In genomic region chr2:163877316-163877715, GRCh38 we compare ENCODE assay signal across 13 cellular contexts.
A peak's percentile ranks its signal among the peaks of the same experiment; 100 is the strongest.
DNase-seq lines count a peak whose midpoint lies in the region; FAIRE-seq and TF ChIP-seq lines count a peak whose summit lies in the region.
"Had no signal": no experiment of that assay in that cellular context is flagged by ENCODE, and none has a peak within 500 bp of the region (broad histone marks: within the 10 kb centered on the region; RNA-seq: fewer than 3 reads in every experiment).

No MANE protein-coding gene starts in this region.

- H3K4me3 Mint-ChIP-seq in activated T-helper 1 cell treated with anti-CD3 and anti-CD28 coated beads, Interleukin-12 subunit alpha, Interleukin-12 subunit beta, Interleukin-2, Interleukin-4 antibody, amounts not matched to agents 30 ng/mL and 10 ng/mL and 1 ng/mL, durations not matched to agents 14 hours and 24 hours and 36 hours: no peak overlapping the region
- H3K4me3 Mint-ChIP-seq: activated naive CD4-positive, alpha-beta T cell treated with anti-CD3 and anti-CD28 coated beads for 36 hours had no signal

- no peaks in the 10 kb centered on the region for H3K9me3 ChIP-seq in SJCRH30 (replicated peaks)
- H3K9me3 ChIP-seq: left lung had no signal

- intact Hi-C loops in activated T-helper 1 cell treated with anti-CD3 and anti-CD28 coated beads, Interleukin-12 subunit alpha, Interleukin-12 subunit beta, Interleukin-2, Interleukin-4 antibody, amounts not matched to agents 30 ng/mL and 10 ng/mL and 1 ng/mL, durations not matched to agents 14 hours and 24 hours and 36 hours (cut with micrococcal nuclease): no loop called here

- H3K4me1 Mint-ChIP-seq in activated T-helper 1 cell treated with anti-CD3 and anti-CD28 coated beads, Interleukin-12 subunit alpha, Interleukin-12 subunit beta, Interleukin-2, Interleukin-4 antibody, amounts not matched to agents 30 ng/mL and 10 ng/mL and 1 ng/mL, durations not matched to agents 14 hours and 24 hours and 36 hours (ENCODE audit: low read depth): no peaks in the 10 kb centered on the region

- peaks cover 8% of the 10 kb centered on the region for H3K4me1 ChIP-seq in SJCRH30
- H3K4me1 ChIP-seq: left lung had no signal

- H3K27me3 Mint-ChIP-seq in activated T-helper 1 cell treated with anti-CD3 and anti-CD28 coated beads, Interleukin-12 subunit alpha, Interleukin-12 subunit beta, Interleukin-2, Interleukin-4 antibody, amounts not matched to agents 30 ng/mL and 10 ng/mL and 1 ng/mL, durations not matched to agents 14 hours and 24 hours and 36 hours (ENCODE audit: insufficient read depth): no peaks in the 10 kb centered on the region

- H3K4me3 ChIP-seq in SJCRH30 (no peak overlapping the region), fibroblast of pulmonary artery (replicated peaks; ENCODE audit: low read depth, low read length) (no peak overlapping the region)
- H3K4me3 ChIP-seq: left lung had no signal

- no peaks in the 10 kb centered on the region for H3K9me3 Mint-ChIP-seq in activated T-helper 1 cell treated with anti-CD3 and anti-CD28 coated beads, Interleukin-12 subunit alpha, Interleukin-12 subunit beta, Interleukin-2, Interleukin-4 antibody, amounts not matched to agents 30 ng/mL and 10 ng/mL and 1 ng/mL, durations not matched to agents 14 hours and 24 hours and 36 hours

- DNase-seq in EL (peak; percentile 65), SJCRH30 (peak; percentile 29 to 53), fibroblast of pulmonary artery (ENCODE audit: low read depth) (peak; percentile 39), renal cortical epithelial cell (ENCODE audit: low read depth) (peak; percentile 75), frontal cortex (ENCODE audit: low spot score in 2 of 2) (no peak), cerebellar nuclear complex (lab: John Stamatoyannopoulos, UW) (no peak), SKM-1 (lab: John Stamatoyannopoulos, UW; ENCODE audit: unreplicated experiment) (no peak)
- DNase-seq in activated T-helper 1 cell treated with anti-CD3 and anti-CD28 coated beads, Interleukin-12 subunit alpha, Interleukin-12 subunit beta, Interleukin-2, Interleukin-4 antibody, amounts not matched to agents 30 ng/mL and 10 ng/mL and 1 ng/mL, durations not matched to agents 14 hours and 24 hours and 36 hours (ENCODE audit: low spot score): no peak
- DNase-seq: activated naive CD4-positive, alpha-beta T cell treated with anti-CD3 and anti-CD28 coated beads for 36 hours; DMS53; left lung; NCI-H345; stimulated activated CD8-positive, alpha-beta memory T cell treated with anti-CD3 and anti-CD28 coated beads, Interleukin-4, amount 100 ng/mL, for 48 hours had no signal

- no peak for FAIRE-seq in frontal cortex (lab: Jason Lieb, UNC)

- no peak for TF ChIP-seq CTCF in fibroblast of pulmonary artery (IDR thresholded peaks at IDR 0.05; ENCODE audit: low read length, missing control alignments)

- peak overlapping the region; percentile 56 for H3K27ac ChIP-seq in SJCRH30
- H3K27ac ChIP-seq: left lung had no signal

- H3K36me3 Mint-ChIP-seq in activated T-helper 1 cell treated with anti-CD3 and anti-CD28 coated beads, Interleukin-12 subunit alpha, Interleukin-12 subunit beta, Interleukin-2, Interleukin-4 antibody, amounts not matched to agents 30 ng/mL and 10 ng/mL and 1 ng/mL, durations not matched to agents 14 hours and 24 hours and 36 hours (ENCODE audit: low read depth): no peaks in the 10 kb centered on the region

- no peaks in the 10 kb centered on the region for H3K36me3 ChIP-seq in SJCRH30
- H3K36me3 ChIP-seq: left lung had no signal

- H3K27me3 ChIP-seq in SJCRH30: no peaks in the 10 kb centered on the region
- H3K27me3 ChIP-seq: left lung had no signal

- no peak overlapping the region for H3K27ac Mint-ChIP-seq in activated T-helper 1 cell treated with anti-CD3 and anti-CD28 coated beads, Interleukin-12 subunit alpha, Interleukin-12 subunit beta, Interleukin-2, Interleukin-4 antibody, amounts not matched to agents 30 ng/mL and 10 ng/mL and 1 ng/mL, durations not matched to agents 14 hours and 24 hours and 36 hours
- H3K27ac Mint-ChIP-seq: activated naive CD4-positive, alpha-beta T cell treated with anti-CD3 and anti-CD28 coated beads for 36 hours had no signal

Comparison
In these comparisons a context has a peak if more than half of its experiments do, and no peak if none do; other contexts are left out.
1. DNase-seq: peak in EL (single experiment), SJCRH30 (2 of 2), fibroblast of pulmonary artery (single experiment) and renal cortical epithelial cell (single experiment); none in frontal cortex (0 of 2), cerebellar nuclear complex (0 of 2), SKM-1 (single experiment) and activated T-helper 1 cell treated with anti-CD3 and anti-CD28 coated beads, Interleukin-12 subunit alpha, Interleukin-12 subunit beta, Interleukin-2, Interleukin-4 antibody, amounts not matched to agents 30 ng/mL and 10 ng/mL and 1 ng/mL, durations not matched to agents 14 hours and 24 hours and 36 hours (single experiment).